In the genomic region with DNA sequence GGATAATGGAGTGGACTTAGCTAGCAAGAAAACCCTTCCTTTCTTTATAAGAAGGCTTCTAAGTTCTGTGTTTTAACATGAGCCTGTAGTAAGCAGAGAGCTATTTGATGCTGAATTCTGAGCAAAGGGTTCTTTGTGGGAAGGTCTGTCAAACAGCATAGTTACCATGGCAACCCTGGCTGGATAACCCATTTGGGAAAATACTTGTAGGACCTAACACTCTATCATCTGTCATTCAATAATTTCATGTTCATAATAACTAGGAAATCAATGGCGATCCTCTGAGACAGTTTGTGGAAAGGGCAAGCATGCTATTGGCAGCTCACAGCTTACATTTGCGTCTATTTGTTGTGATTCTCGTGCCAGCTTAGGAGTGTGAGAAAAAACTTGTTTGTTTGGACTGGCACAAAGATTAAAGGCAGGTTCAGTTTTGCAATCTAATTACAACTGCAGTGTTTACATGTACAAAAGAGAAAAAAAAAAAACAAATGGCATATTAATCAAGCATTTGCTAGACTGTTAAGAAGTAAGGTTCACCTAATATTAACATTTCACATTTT, we compare ENCODE assay signal across 19 cellular contexts.
A peak's percentile ranks its signal among the peaks of the same experiment; 100 is the strongest.
DNase-seq lines count a peak whose midpoint lies in the region; ATAC-seq and TF ChIP-seq lines count a peak whose summit lies in the region.
"Had no signal": no experiment of that assay in that cellular context is flagged by ENCODE, and none has a peak within 500 bp of the region (broad histone marks: within the 10 kb centered on the region; RNA-seq: fewer than 3 reads in every experiment).

No MANE protein-coding gene starts in this region.

- H3K27me3 Mint-ChIP-seq in GM23338 (ENCODE audit: insufficient read depth, low read depth, poor library complexity) (peaks cover 2% of the 10 kb centered on the region), brain (peaks cover 3% of the 10 kb centered on the region)
- H3K27me3 Mint-ChIP-seq: activated CD4-positive, alpha-beta memory T cell treated with anti-CD3 and anti-CD28 coated beads for 36 hours; CD4-positive, alpha-beta memory T cell had no signal

- H3F3A ChIP-seq in GM23338 (replicated peaks; ENCODE audit: low read depth) (no peaks in the 10 kb centered on the region), neural cell (ENCODE audit: insufficient read depth, low read length, poor library complexity, severe bottlenecking) (peaks cover 5% of the 10 kb centered on the region)

- TF ChIP-seq CTCF in GM23338 (conservative IDR thresholded peaks at IDR 0.05; ENCODE audit: low read depth in 2 of 2) = no peak
- no peak for TF ChIP-seq CTCF in brain (conservative IDR thresholded peaks at IDR 0.05)
- TF ChIP-seq CTCF in neural cell (IDR thresholded peaks at IDR 0.05; ENCODE audit: poor library complexity, severe bottlenecking) = no peak

- H3K27ac ChIP-seq in GM23338 (ENCODE audit: low read depth) = no peak overlapping the region
- H3K27ac ChIP-seq in neural cell (ENCODE audit: low read length) = peak overlapping the region; percentile 91
- H3K27ac ChIP-seq: adrenal gland, left ventricle myocardium inferior, thyroid gland had no signal

- no peak overlapping the region for H3K4me3 ChIP-seq in GM23338
- peak overlapping the region; percentile 47 for H3K4me3 ChIP-seq in neural cell (ENCODE audit: low read length)
- H3K4me3 ChIP-seq: adrenal gland, left ventricle myocardium inferior, smooth muscle cell, thyroid gland had no signal

- TF ChIP-seq EP300 in neural cell (conservative IDR thresholded peaks at IDR 0.05; ENCODE audit: poor library complexity, severe bottlenecking) = peak; percentile 83

- H3K9me3 Mint-ChIP-seq in GM23338 = peaks cover 19% of the 10 kb centered on the region
- peaks cover 8 to 27% (median 17%) of the 10 kb centered on the region in 5 experiments for H3K9me3 Mint-ChIP-seq in brain

- no peaks in the 10 kb centered on the region for H3K27me3 ChIP-seq in GM23338 (ENCODE audit: insufficient read depth)
- H3K27me3 ChIP-seq in neural cell (ENCODE audit: insufficient read depth, low read depth, low read length) = no peaks in the 10 kb centered on the region
- H3K27me3 ChIP-seq: adrenal gland, thyroid gland had no signal

- H3K27ac Mint-ChIP-seq in GM23338 = no peak overlapping the region
- peak overlapping the region; percentile 66 to 85 (median 77) for H3K27ac Mint-ChIP-seq in brain
- H3K27ac Mint-ChIP-seq: activated CD4-positive, alpha-beta memory T cell treated with anti-CD3 and anti-CD28 coated beads for 36 hours; CD4-positive, alpha-beta memory T cell had no signal

- H2AFZ ChIP-seq in GM23338 (no peak overlapping the region), neural cell (ENCODE audit: low read depth, low read length) (peak overlapping the region; percentile 16)

- H3K79me2 ChIP-seq in GM23338 (replicated peaks; ENCODE audit: insufficient read depth) = no peaks in the 10 kb centered on the region
- no peaks in the 10 kb centered on the region for H3K79me2 ChIP-seq in neural cell (replicated peaks; ENCODE audit: insufficient read depth, low read length)

- peaks cover 16% of the 10 kb centered on the region for H3K4me1 ChIP-seq in GM23338 (ENCODE audit: insufficient read depth)
- H3K4me1 ChIP-seq: adrenal gland, left ventricle myocardium inferior, thyroid gland had no signal

- H3K36me3 ChIP-seq in GM23338 (ENCODE audit: insufficient read depth) (no peaks in the 10 kb centered on the region), neural cell (ENCODE audit: insufficient read depth, low read length) (no peaks in the 10 kb centered on the region)
- H3K36me3 ChIP-seq: adrenal gland, left ventricle myocardium inferior, thyroid gland had no signal

- H3K9me3 ChIP-seq in neural cell (ENCODE audit: low read length) = no peaks in the 10 kb centered on the region
- H3K9me3 ChIP-seq: adrenal gland, thyroid gland had no signal

- intact Hi-C loops in cardiac septum (cut with DNase I) = no loop called here

- H3K4me1 Mint-ChIP-seq in GM23338 = peaks cover 19% of the 10 kb centered on the region; the same call in 2 of the 3 replicates
- H3K4me1 Mint-ChIP-seq in brain = peaks cover 29% of the 10 kb centered on the region
- H3K4me1 Mint-ChIP-seq: CD4-positive, alpha-beta memory T cell had no signal

- peaks cover 14% of the 10 kb centered on the region; the same call in 2 of the 3 replicates for H3K36me3 Mint-ChIP-seq in GM23338 (ENCODE audit: low read depth)
- peaks cover 13% of the 10 kb centered on the region for H3K36me3 Mint-ChIP-seq in brain
- H3K36me3 Mint-ChIP-seq: activated CD4-positive, alpha-beta memory T cell treated with anti-CD3 and anti-CD28 coated beads for 36 hours; CD4-positive, alpha-beta memory T cell had no signal

- no peaks in the 10 kb centered on the region for H4K20me1 ChIP-seq in GM23338 (replicated peaks; ENCODE audit: insufficient read depth)
- H4K20me1 ChIP-seq in neural cell (ENCODE audit: insufficient read depth) = no peaks in the 10 kb centered on the region

- peak overlapping the region; percentile 54 for H3K9ac ChIP-seq in neural cell (ENCODE audit: low read length)

- H3K4me2 ChIP-seq in GM23338 (no peak overlapping the region), neural cell (ENCODE audit: low read length) (peak overlapping the region; percentile 37)
- H3K4me2 ChIP-seq: smooth muscle cell had no signal

- no peak overlapping the region for H3K4me3 Mint-ChIP-seq in GM23338
- peak overlapping the region; percentile 22 to 73 (median 50) for H3K4me3 Mint-ChIP-seq in brain
- H3K4me3 Mint-ChIP-seq: activated CD4-positive, alpha-beta memory T cell treated with anti-CD3 and anti-CD28 coated beads for 36 hours; CD4-positive, alpha-beta memory T cell had no signal

- TF ChIP-seq RAD21 in neural cell (conservative IDR thresholded peaks at IDR 0.05) = peak; percentile 42

- H3K9me2 ChIP-seq in GM23338 (ENCODE audit: insufficient read depth) (0 out of 2 replicates have a peak, but pooled peaks cover 3% of the 10 kb centered on the region), neural cell (ENCODE audit: insufficient read depth, low read length) (no peaks in the 10 kb centered on the region)

- DNase-seq in GM23338 (ENCODE audit: low spot score) (peak; percentile 51), NCI-H146 (lab: John Stamatoyannopoulos, UW) (peak; percentile 0), cardiac septum (ENCODE audit: low spot score) (no peak), activated T-cell treated with anti-CD3 and anti-CD28 coated beads for 4 hours (no peak), cerebellum (ENCODE audit: low spot score) (no peak)
- DNase-seq: activated CD4-positive, alpha-beta memory T cell treated with anti-CD3 and anti-CD28 coated beads for 36 hours; activated CD4-positive, CD25-positive, alpha-beta regulatory T cell; adrenal gland; CD4-positive, alpha-beta memory T cell; left ventricle myocardium inferior; NCI-H2029; stimulated activated CD4-positive, alpha-beta T cell treated with anti-CD3 and anti-CD28 coated beads, Interleukin-4, amount 100 ng/mL, for 1 hour; stimulated activated naive CD8-positive, alpha-beta T cell treated with anti-CD3 and anti-CD28 coated beads, Interleukin-15, Interleukin-2, amounts not matched to agents 100 U/mL and 50 U/mL, for 24 hours; T1000; thyroid gland had no signal

- ATAC-seq in GM23338 (no peak), HG02798 (IDR thresholded peaks at IDR 0.05; ENCODE audit: poor library complexity, unreplicated experiment) (no peak)
- ATAC-seq: stimulated activated naive CD8-positive, alpha-beta T cell treated with anti-CD3 and anti-CD28 coated beads, Interleukin-15, Interleukin-2, amounts not matched to agents 100 U/mL and 50 U/mL, for 24 hours had no signal

TF ChIP-seq in GM23338, 12 proteins besides CTCF, POLR2A, EP300 and RAD21 (continues in another document):
- no peak for TF ChIP-seq ZNF114 (CRISPR knock-in tag; IDR thresholded peaks at IDR 0.05)

TF ChIP-seq in neural cell, 6 proteins besides CTCF, POLR2A, EP300 and RAD21:
- TF ChIP-seq SMC3 (conservative IDR thresholded peaks at IDR 0.05; ENCODE audit: poor library complexity) = peak; percentile 37
- TF ChIP-seq POLR2AphosphoS5 (IDR thresholded peaks at IDR 0.05) = peak; percentile 69
- no peak for TF ChIP-seq MXI1 (conservative IDR thresholded peaks at IDR 0.05; ENCODE audit: poor library complexity, severe bottlenecking)
- TF ChIP-seq EZH2 (IDR thresholded peaks at IDR 0.05; ENCODE audit: borderline replicate concordance, insufficient read depth, low read length, poor library complexity, severe bottlenecking) = no peak
- TF ChIP-seq, protein P1, sequence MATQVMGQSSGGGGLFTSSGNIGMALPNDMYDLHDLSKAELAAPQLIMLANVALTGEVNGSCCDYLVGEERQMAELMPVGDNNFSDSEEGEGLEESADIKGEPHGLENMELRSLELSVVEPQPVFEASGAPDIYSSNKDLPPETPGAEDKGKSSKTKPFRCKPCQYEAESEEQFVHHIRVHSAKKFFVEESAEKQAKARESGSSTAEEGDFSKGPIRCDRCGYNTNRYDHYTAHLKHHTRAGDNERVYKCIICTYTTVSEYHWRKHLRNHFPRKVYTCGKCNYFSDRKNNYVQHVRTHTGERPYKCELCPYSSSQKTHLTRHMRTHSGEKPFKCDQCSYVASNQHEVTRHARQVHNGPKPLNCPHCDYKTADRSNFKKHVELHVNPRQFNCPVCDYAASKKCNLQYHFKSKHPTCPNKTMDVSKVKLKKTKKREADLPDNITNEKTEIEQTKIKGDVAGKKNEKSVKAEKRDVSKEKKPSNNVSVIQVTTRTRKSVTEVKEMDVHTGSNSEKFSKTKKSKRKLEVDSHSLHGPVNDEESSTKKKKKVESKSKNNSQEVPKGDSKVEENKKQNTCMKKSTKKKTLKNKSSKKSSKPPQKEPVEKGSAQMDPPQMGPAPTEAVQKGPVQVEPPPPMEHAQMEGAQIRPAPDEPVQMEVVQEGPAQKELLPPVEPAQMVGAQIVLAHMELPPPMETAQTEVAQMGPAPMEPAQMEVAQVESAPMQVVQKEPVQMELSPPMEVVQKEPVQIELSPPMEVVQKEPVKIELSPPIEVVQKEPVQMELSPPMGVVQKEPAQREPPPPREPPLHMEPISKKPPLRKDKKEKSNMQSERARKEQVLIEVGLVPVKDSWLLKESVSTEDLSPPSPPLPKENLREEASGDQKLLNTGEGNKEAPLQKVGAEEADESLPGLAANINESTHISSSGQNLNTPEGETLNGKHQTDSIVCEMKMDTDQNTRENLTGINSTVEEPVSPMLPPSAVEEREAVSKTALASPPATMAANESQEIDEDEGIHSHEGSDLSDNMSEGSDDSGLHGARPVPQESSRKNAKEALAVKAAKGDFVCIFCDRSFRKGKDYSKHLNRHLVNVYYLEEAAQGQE (IDR thresholded peaks at IDR 0.05; ENCODE audit: borderline replicate concordance) = peak; percentile 47
- TF ChIP-seq TAF1 (IDR thresholded peaks at IDR 0.05; ENCODE audit: low read depth) = no peak
TF ChIP-seq in neural cell: peak in this region for 3.

Comparison
In these comparisons a context has a peak if more than half of its experiments do, and no peak if none do; other contexts are left out.
1. DNase-seq: peak in GM23338 (single experiment) and NCI-H146 (single experiment); none in cardiac septum (single experiment), activated T-cell treated with anti-CD3 and anti-CD28 coated beads for 4 hours (single experiment) and cerebellum (single experiment).